ENCODE assay signal across 1 cellular context in the genomic region with DNA sequence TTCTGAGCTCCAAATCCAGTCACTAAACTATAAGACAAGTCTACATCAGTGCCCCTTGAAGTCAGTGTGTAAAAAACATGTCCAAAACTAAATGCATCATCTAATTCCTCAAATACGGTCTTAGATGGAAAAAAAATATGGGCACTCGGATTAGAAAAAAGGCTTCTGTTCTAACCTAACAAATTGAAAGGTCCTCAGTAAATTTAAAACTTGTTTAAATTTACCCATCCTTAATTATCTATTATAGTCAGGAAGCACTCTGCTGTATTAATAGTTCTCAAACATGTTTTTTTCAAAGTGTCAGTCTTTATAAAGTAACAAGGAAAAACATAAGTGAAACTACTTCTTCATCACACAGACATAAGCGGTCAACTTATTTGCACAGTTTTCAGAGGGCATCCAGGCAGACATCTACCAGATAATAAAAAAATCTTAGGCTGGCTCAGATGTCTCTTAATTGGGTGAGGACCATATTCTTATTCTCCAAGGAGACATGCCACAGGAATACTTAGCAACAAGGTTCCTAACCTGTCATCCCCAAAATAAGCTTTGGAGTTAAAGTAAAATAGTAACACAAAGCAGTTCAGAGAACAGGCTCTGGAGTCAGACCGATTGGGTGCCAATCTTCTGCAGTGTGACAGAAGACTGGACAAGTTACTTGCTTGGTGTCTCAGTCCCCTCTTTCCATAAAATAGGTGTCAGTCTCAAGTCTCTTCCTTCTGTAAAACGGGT.
TF ChIP-seq lines count a peak whose summit lies in the region.

No MANE protein-coding gene starts in this region.

TF ChIP-seq in WTC11, 78 proteins besides CTCF, POLR2A, EP300 and RAD21 (continued from another document):
- no peak for TF ChIP-seq ZBTB21 (CRISPR knock-in tag; IDR thresholded peaks at IDR 0.05; ENCODE audit: borderline replicate concordance)
- TF ChIP-seq, protein P1, sequence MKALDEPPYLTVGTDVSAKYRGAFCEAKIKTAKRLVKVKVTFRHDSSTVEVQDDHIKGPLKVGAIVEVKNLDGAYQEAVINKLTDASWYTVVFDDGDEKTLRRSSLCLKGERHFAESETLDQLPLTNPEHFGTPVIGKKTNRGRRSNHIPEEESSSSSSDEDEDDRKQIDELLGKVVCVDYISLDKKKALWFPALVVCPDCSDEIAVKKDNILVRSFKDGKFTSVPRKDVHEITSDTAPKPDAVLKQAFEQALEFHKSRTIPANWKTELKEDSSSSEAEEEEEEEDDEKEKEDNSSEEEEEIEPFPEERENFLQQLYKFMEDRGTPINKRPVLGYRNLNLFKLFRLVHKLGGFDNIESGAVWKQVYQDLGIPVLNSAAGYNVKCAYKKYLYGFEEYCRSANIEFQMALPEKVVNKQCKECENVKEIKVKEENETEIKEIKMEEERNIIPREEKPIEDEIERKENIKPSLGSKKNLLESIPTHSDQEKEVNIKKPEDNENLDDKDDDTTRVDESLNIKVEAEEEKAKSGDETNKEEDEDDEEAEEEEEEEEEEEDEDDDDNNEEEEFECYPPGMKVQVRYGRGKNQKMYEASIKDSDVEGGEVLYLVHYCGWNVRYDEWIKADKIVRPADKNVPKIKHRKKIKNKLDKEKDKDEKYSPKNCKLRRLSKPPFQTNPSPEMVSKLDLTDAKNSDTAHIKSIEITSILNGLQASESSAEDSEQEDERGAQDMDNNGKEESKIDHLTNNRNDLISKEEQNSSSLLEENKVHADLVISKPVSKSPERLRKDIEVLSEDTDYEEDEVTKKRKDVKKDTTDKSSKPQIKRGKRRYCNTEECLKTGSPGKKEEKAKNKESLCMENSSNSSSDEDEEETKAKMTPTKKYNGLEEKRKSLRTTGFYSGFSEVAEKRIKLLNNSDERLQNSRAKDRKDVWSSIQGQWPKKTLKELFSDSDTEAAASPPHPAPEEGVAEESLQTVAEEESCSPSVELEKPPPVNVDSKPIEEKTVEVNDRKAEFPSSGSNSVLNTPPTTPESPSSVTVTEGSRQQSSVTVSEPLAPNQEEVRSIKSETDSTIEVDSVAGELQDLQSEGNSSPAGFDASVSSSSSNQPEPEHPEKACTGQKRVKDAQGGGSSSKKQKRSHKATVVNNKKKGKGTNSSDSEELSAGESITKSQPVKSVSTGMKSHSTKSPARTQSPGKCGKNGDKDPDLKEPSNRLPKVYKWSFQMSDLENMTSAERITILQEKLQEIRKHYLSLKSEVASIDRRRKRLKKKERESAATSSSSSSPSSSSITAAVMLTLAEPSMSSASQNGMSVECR (CRISPR knock-in tag; IDR thresholded peaks at IDR 0.05; ENCODE audit: borderline replicate concordance): no peak
- TF ChIP-seq, protein P2, sequence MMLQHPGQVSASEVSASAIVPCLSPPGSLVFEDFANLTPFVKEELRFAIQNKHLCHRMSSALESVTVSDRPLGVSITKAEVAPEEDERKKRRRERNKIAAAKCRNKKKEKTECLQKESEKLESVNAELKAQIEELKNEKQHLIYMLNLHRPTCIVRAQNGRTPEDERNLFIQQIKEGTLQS (CRISPR knock-in tag; conservative IDR thresholded peaks at IDR 0.05): no peak
- no peak for TF ChIP-seq HMGA2 (CRISPR knock-in tag; IDR thresholded peaks at IDR 0.05)
- no peak for TF ChIP-seq EMX1 (CRISPR knock-in tag; IDR thresholded peaks at IDR 0.05)
- TF ChIP-seq, protein P3, sequence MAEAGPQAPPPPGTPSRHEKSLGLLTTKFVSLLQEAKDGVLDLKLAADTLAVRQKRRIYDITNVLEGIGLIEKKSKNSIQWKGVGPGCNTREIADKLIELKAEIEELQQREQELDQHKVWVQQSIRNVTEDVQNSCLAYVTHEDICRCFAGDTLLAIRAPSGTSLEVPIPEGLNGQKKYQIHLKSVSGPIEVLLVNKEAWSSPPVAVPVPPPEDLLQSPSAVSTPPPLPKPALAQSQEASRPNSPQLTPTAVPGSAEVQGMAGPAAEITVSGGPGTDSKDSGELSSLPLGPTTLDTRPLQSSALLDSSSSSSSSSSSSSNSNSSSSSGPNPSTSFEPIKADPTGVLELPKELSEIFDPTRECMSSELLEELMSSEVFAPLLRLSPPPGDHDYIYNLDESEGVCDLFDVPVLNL (CRISPR knock-in tag; IDR thresholded peaks at IDR 0.05; ENCODE audit: borderline replicate concordance, low read depth): no peak
- TF ChIP-seq ZNF416 (CRISPR knock-in tag; IDR thresholded peaks at IDR 0.05): no peak
- TF ChIP-seq PRRX2 (CRISPR knock-in tag; IDR thresholded peaks at IDR 0.05): no peak
- TF ChIP-seq MXD4 (CRISPR knock-in tag; IDR thresholded peaks at IDR 0.05; ENCODE audit: borderline replicate concordance): no peak
- no peak for TF ChIP-seq ZNF263 (CRISPR knock-in tag; IDR thresholded peaks at IDR 0.05; ENCODE audit: low read depth)
